Comparison of ENCODE assay signal across 11 cellular contexts in genomic region chr3:124263168-124263567, GRCh38.
DNase-seq lines count a peak whose midpoint lies in the region; ATAC-seq, FAIRE-seq and TF ChIP-seq lines count a peak whose summit lies in the region.
"Had no signal": no experiment of that assay in that cellular context is flagged by ENCODE, and none has a peak within 500 bp of the region (broad histone marks: within the 10 kb centered on the region; RNA-seq: fewer than 3 reads in every experiment).

No MANE protein-coding gene starts in this region.

- no peak for TF ChIP-seq POLR2A in erythroblast (IDR thresholded peaks at IDR 0.05; ENCODE audit: low read length)

- no peaks in the 10 kb centered on the region for H3K27me3 ChIP-seq in BE2C

- no peak overlapping the region for H3K4me3 ChIP-seq in BE2C (ENCODE audit: low read depth, low read length)

- FAIRE-seq in RCC 7860 (lab: Jason Lieb, UNC) = peak; percentile 96

- DNase-seq in DMS153 (lab: John Stamatoyannopoulos, UW) = peak; percentile 40
- DNase-seq in DMS153 treated with DMSO at 0.1 percent for 48 hours (lab: John Stamatoyannopoulos, UW; ENCODE audit: unreplicated experiment) = no peak
- DNase-seq in RCC 7860 (ENCODE audit: low spot score) = peak; percentile 97
- DNase-seq in erythroblast (lab: John Stamatoyannopoulos, UW) = peak; percentile 10 to 52
- peak; percentile 98 for DNase-seq in renal cortical epithelial cell (ENCODE audit: low read depth)
- no peak for DNase-seq in NCI-H2081 treated with DMSO at 0.1 percent for 48 hours (lab: John Stamatoyannopoulos, UW)
- DNase-seq in BE2C = no peak
- DNase-seq: 8988T, nephron progenitor cell, T-helper 2 cell had no signal

- no peak for ATAC-seq in GM21576 (IDR thresholded peaks at IDR 0.05; ENCODE audit: unreplicated experiment)

- H3K36me3 ChIP-seq in BE2C = no peaks in the 10 kb centered on the region; the same call in 1 of the 2 replicates

- no peaks in the 10 kb centered on the region for H3K9me3 ChIP-seq in BE2C

- peaks cover 2% of the 10 kb centered on the region for H3K4me1 ChIP-seq in BE2C

- no peak for TF ChIP-seq CTCF in BE2C (IDR thresholded peaks at IDR 0.05; ENCODE audit: low read depth, low read length)

Comparison
In these comparisons a context has a peak if more than half of its experiments do, and no peak if none do; other contexts are left out.
1. DNase-seq: peak in DMS153 (single experiment), RCC 7860 (single experiment), erythroblast (2 of 2) and renal cortical epithelial cell (single experiment); none in DMS153 treated with DMSO at 0.1 percent for 48 hours (single experiment), NCI-H2081 treated with DMSO at 0.1 percent for 48 hours (single experiment) and BE2C (single experiment).